In genomic region chr2:232513389-232513788, GRCh38 we compare ENCODE assay signal across 35 cellular contexts. TPM values are rescaled to one million over a fixed set of nuclear protein-coding genes. Genes with fewer than 3 reads are reported as not detected.
"Had no signal": no experiment of that assay in that cellular context is flagged by ENCODE, and none has a peak within 500 bp of the region (broad histone marks: within the 10 kb centered on the region; RNA-seq: fewer than 3 reads in every experiment).

No MANE protein-coding gene starts in this region.

- H3K27me3 ChIP-seq: ascending aorta, breast epithelium, MG63, Peyer's patch had no signal

- H3K27ac ChIP-seq: ascending aorta, breast epithelium, Peyer's patch, VCaP had no signal

- H3K36me3 ChIP-seq: ascending aorta, breast epithelium, MG63, Peyer's patch had no signal

- H3K4me3 ChIP-seq: ascending aorta, breast epithelium, MG63, Peyer's patch had no signal

- DNase-seq: activated CD4-positive, alpha-beta T cell treated with anti-CD3 and anti-CD28 coated beads for 1 hour; activated CD4-positive, alpha-beta T cell treated with anti-CD3 and anti-CD28 coated beads for 48 hours; activated CD4-positive, CD25-positive, alpha-beta regulatory T cell; activated CD8-positive, alpha-beta T cell treated with anti-CD3 and anti-CD28 coated beads for 36 hours; activated effector memory CD4-positive, alpha-beta T cell treated with anti-CD3 and anti-CD28 coated beads, Interleukin-2, amount 50 U/mL, for 16 hours; activated naive CD4-positive, alpha-beta T cell; activated T-cell treated with anti-CD3 and anti-CD28 coated beads, Interleukin-2, amount 50 U/mL, for 1 hour; activated T-cell treated with anti-CD3 and anti-CD28 coated beads, Interleukin-2, amount 50 U/mL, for 72 hours; amygdala; Kasumi-1; KG1; MG63; NCI-H1048; NCI-H1105 treated with DMSO at 0.1 percent for 48 hours; NCI-H1694 treated with DMSO at 0.1 percent for 48 hours; NCI-H2029; NCI-H345; NCI-H524 treated with DMSO at 0.1 percent for 48 hours; NCI-H748 treated with DMSO at 0.1 percent for 48 hours; NK-92 treated with Interleukin-12 subunit alpha and Interleukin-12 subunit beta, amount 100 ng/mL, for 24 hours; PC-3; Peyer's patch; RPMI8226; SW 1271; T-helper 1 cell; T-helper 2 cell; T-helper 9 cell had no signal

- ATAC-seq: activated CD8-positive, alpha-beta T cell treated with anti-CD3 and anti-CD28 coated beads for 36 hours; activated naive CD4-positive, alpha-beta T cell treated with anti-CD3 and anti-CD28 coated beads, Interleukin-2, amount 50 U/mL, for 72 hours; activated T-cell treated with anti-CD3 and anti-CD28 coated beads, Interleukin-2, amount 50 U/mL, for 72 hours; activated T-helper 17 cell treated with anti-CD3 and anti-CD28 coated beads, Interleukin-2, amount 50 U/mL, for 72 hours; PC-3 had no signal

- H3K4me1 ChIP-seq: ascending aorta, breast epithelium, Peyer's patch had no signal

- H3K9me3 ChIP-seq: ascending aorta, breast epithelium, MG63, Peyer's patch had no signal

RNA-seq across cellular contexts. Expression of gene PRSS56, which starts 6.8 kb away (rescaled TPM):
- total RNA-seq: activated CD8-positive, alpha-beta memory T cell treated with anti-CD3 and anti-CD28 coated beads for 36 hours; activated CD8-positive, alpha-beta T cell treated with anti-CD3 and anti-CD28 coated beads for 36 hours; activated naive CD4-positive, alpha-beta T cell treated with anti-CD3 and anti-CD28 coated beads, Interleukin-2, amount 50 U/mL, for 72 hours; activated T-helper 17 cell treated with anti-CD3 and anti-CD28 coated beads, Interleukin-2, amount 50 U/mL, for 72 hours; ascending aorta; breast epithelium; cardiac septum; NCI-H460; PC-3; Peyer's patch had no signal

RNA-seq across cellular contexts. Expression of gene CHRND, which starts 12.6 kb away (rescaled TPM):
- total RNA-seq: activated CD8-positive, alpha-beta memory T cell treated with anti-CD3 and anti-CD28 coated beads for 36 hours; activated CD8-positive, alpha-beta T cell treated with anti-CD3 and anti-CD28 coated beads for 36 hours; activated naive CD4-positive, alpha-beta T cell treated with anti-CD3 and anti-CD28 coated beads, Interleukin-2, amount 50 U/mL, for 72 hours; activated T-cell treated with anti-CD3 and anti-CD28 coated beads, Interleukin-2, amount 50 U/mL, for 72 hours; activated T-helper 17 cell treated with anti-CD3 and anti-CD28 coated beads, Interleukin-2, amount 50 U/mL, for 72 hours; ascending aorta; breast epithelium; PC-3; Peyer's patch had no signal

RNA-seq across cellular contexts. Expression of gene ECEL1, which starts 25.8 kb away (rescaled TPM):
- total RNA-seq: activated naive CD4-positive, alpha-beta T cell treated with anti-CD3 and anti-CD28 coated beads, Interleukin-2, amount 50 U/mL, for 72 hours; activated T-helper 17 cell treated with anti-CD3 and anti-CD28 coated beads, Interleukin-2, amount 50 U/mL, for 72 hours; PC-3; Peyer's patch had no signal

RNA-seq across cellular contexts. Expression of gene CHRNG, which starts 26.1 kb away (rescaled TPM):
- total RNA-seq: activated CD8-positive, alpha-beta memory T cell treated with anti-CD3 and anti-CD28 coated beads for 36 hours; activated CD8-positive, alpha-beta T cell treated with anti-CD3 and anti-CD28 coated beads for 36 hours; activated naive CD4-positive, alpha-beta T cell treated with anti-CD3 and anti-CD28 coated beads, Interleukin-2, amount 50 U/mL, for 72 hours; activated T-cell treated with anti-CD3 and anti-CD28 coated beads, Interleukin-2, amount 50 U/mL, for 72 hours; activated T-helper 17 cell treated with anti-CD3 and anti-CD28 coated beads, Interleukin-2, amount 50 U/mL, for 72 hours; ascending aorta; breast epithelium; cardiac septum; NCI-H460; PC-3; Peyer's patch had no signal
